In the genomic region with DNA sequence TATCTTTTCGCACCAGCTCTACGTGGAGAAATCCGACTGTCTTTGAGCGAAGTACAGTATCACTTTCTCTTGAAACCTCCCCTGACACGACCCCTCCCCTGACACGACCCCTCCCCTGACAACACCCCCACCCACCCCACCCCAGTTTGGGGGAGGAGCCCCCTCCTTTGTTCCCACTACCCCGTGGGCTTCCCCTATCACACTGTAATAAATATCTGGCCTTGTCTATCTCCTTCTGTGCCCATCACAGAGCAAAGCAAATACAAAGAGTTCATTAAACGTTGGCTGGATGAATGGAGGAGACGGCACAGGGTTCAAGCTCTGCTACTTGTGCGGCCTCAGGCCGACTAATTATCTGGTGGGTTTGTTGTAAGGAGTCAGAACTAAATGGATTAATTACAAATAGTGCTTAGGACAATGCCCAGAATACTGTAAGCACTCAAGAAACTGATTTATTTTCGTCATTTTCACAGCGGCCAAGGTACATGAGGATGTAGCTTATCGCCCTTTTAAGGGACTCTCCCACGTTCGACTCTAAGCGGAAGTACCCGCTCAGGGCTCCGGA, we compare ENCODE assay signal across 8 cellular contexts. TPM values are rescaled to one million over a fixed set of nuclear protein-coding genes. Genes with fewer than 3 reads are reported as not detected.
DNase-seq lines count a peak whose midpoint lies in the region; ATAC-seq and TF ChIP-seq lines count a peak whose summit lies in the region.

No MANE protein-coding gene starts in this region.

- H3K9ac ChIP-seq in muscle layer of colon (ENCODE audit: low read length) = peak overlapping the region; percentile 78

- ATAC-seq in GM19324 (IDR thresholded peaks at IDR 0.05; ENCODE audit: low FRiP score, unreplicated experiment) = peak; percentile 1
- no peak for ATAC-seq in GM21360 (IDR thresholded peaks at IDR 0.05; ENCODE audit: unreplicated experiment)
- no peak for ATAC-seq in HG03135 (IDR thresholded peaks at IDR 0.05; ENCODE audit: unreplicated experiment)
- no peak for ATAC-seq in HG03571 (IDR thresholded peaks at IDR 0.05; ENCODE audit: unreplicated experiment)

- no peaks in the 10 kb centered on the region for H3K36me3 ChIP-seq in muscle layer of colon (ENCODE audit: insufficient read depth, low read length)

- H3K27ac ChIP-seq in muscle layer of colon (ENCODE audit: low read depth, low read length) = peak overlapping the region; percentile 89

- H3K27me3 Mint-ChIP-seq in chondrocyte (ENCODE audit: low read depth) = no peaks in the 10 kb centered on the region

- peaks cover 33% of the 10 kb centered on the region for H3K4me1 Mint-ChIP-seq in chondrocyte (ENCODE audit: low read depth)

- H3K27me3 ChIP-seq in muscle layer of colon (ENCODE audit: control insufficient read depth in 1 of 2, insufficient read depth in 2 of 2, low read length in 2 of 2) = peaks cover 0 to 3% of the 10 kb centered on the region in 2 donors

- H3K9me3 ChIP-seq in muscle layer of colon (ENCODE audit: low read length) = no peaks in the 10 kb centered on the region

- H3K36me3 Mint-ChIP-seq in chondrocyte (ENCODE audit: low read depth) = no peaks in the 10 kb centered on the region

- H3K4me3 ChIP-seq in LNCaP clone FGC (ENCODE audit: low read depth, low read length) (peak overlapping the region; percentile 97), muscle layer of colon (ENCODE audit: low read depth in 1 of 2, low read length in 2 of 2) (peak overlapping the region; percentile 62 to 81)

- H3K4me1 ChIP-seq in muscle layer of colon (ENCODE audit: insufficient read depth, low read length) = peaks cover 36% of the 10 kb centered on the region

- no peak for DNase-seq in LNCaP clone FGC (ENCODE audit: low read depth)
- no peak for DNase-seq in chondrocyte (ENCODE audit: low spot score)
- DNase-seq in T-helper 9 cell = no peak

- no peaks in the 10 kb centered on the region for H3K9me3 Mint-ChIP-seq in chondrocyte (ENCODE audit: low read depth)

- peak overlapping the region; percentile 99 for H3K27ac Mint-ChIP-seq in chondrocyte (ENCODE audit: unreplicated experiment)

- no peak for TF ChIP-seq CTCF in LNCaP clone FGC (IDR thresholded peaks at IDR 0.05; ENCODE audit: control insufficient read depth, extremely low read depth, insufficient read depth)
- no peak for TF ChIP-seq CTCF in chondrocyte (IDR thresholded peaks at IDR 0.05)

- peak overlapping the region; percentile 83 for H3K4me3 Mint-ChIP-seq in chondrocyte (ENCODE audit: unreplicated experiment)

RNA-seq across cellular contexts. Expression of a gene that starts 0.6 kb away (rescaled TPM):
- total RNA-seq in chondrocyte = 32.0 to 35.9 TPM (median 34.8 TPM) in 3 replicates

RNA-seq across cellular contexts. Expression of a gene that starts 28.1 kb away (rescaled TPM):
- not detected in 3 replicates for total RNA-seq in chondrocyte

RNA-seq across cellular contexts. Expression of a gene that starts 31.5 kb away (rescaled TPM):
- total RNA-seq in chondrocyte = 1.6 to 2.7 TPM (median 2.4 TPM) in 3 replicates

RNA-seq across cellular contexts. Expression of a gene that starts 47.7 kb away (rescaled TPM):
- 155 to 167 TPM (median 156 TPM) in 3 replicates for total RNA-seq in chondrocyte

RNA-seq across cellular contexts. Expression of a gene that starts 50.5 kb away (rescaled TPM):
- total RNA-seq in chondrocyte = 14.8 to 17.2 TPM (median 15.2 TPM) in 3 replicates
